Comparison of ENCODE assay signal across 6 cellular contexts in genomic region chr17:8137645-8138342, GRCh38. TPM values are rescaled to one million over a fixed set of nuclear protein-coding genes. Genes with fewer than 3 reads are reported as not detected.
DNase-seq lines count a peak whose midpoint lies in the region; TF ChIP-seq lines count a peak whose summit lies in the region.

No MANE protein-coding gene starts in this region.

- intact Hi-C loops in activated CD4-positive, alpha-beta T cell treated with anti-CD3 and anti-CD28 coated beads, Interleukin-2, amount 10 ng/mL, durations not matched to agents 24 days and 14 days (cut with micrococcal nuclease), result loop anchor here (1.0 to 5.0 kb wide), 5 partner anchors 10 to 800 kb away; no protein-coding TSS in a partner anchor

- no peaks in the 10 kb centered on the region for H3K27me3 ChIP-seq in tibial nerve

- CTCF ChIA-PET in activated CD4-positive, alpha-beta T cell treated with anti-CD3 and anti-CD28 coated beads, Interleukin-2, amount 10 ng/mL, durations not matched to agents 7 days and 5 days (lab: Charles Lee), result interaction anchor here (0.7 to 7.0 kb wide), 19 partner anchors 9 to 571 kb away, joined by 3 to 68 read pairs (median 5); partner anchors contain the start of genes ALOXE3, AURKB, HES7 and PER1

- peak; percentile 68 for DNase-seq in activated CD4-positive, alpha-beta T cell treated with anti-CD3 and anti-CD28 coated beads, Interleukin-2, amount 10 ng/mL, durations not matched to agents 24 days and 14 days
- DNase-seq in activated CD4-positive, alpha-beta T cell treated with anti-CD3 and anti-CD28 coated beads, Interleukin-2, amount 10 ng/mL, durations not matched to agents 7 days and 5 days, result no peak
- DNase-seq in fibroblast of pulmonary artery (ENCODE audit: low read depth), result no peak
- peak in 1 of 2 donors; percentile 22 for DNase-seq in tibial nerve (ENCODE audit: low spot score in 2 of 2)
- DNase-seq in stimulated activated CD4-positive, alpha-beta T cell treated with anti-CD3 and anti-CD28 coated beads, Interleukin-4, amount 100 ng/mL, for 1 hour, result no peak
- DNase-seq in midbrain (lab: John Stamatoyannopoulos, UW), result no peak

- H3K9me3 ChIP-seq in tibial nerve, result no peaks in the 10 kb centered on the region

- H3K27ac ChIP-seq in tibial nerve, result peak overlapping the region; percentile 85 to 100 (median 92)

- H3K27me3 Mint-ChIP-seq in activated CD4-positive, alpha-beta T cell treated with anti-CD3 and anti-CD28 coated beads, Interleukin-2, amount 10 ng/mL, durations not matched to agents 24 days and 14 days, result peaks cover 5% of the 10 kb centered on the region
- H3K27me3 Mint-ChIP-seq in activated CD4-positive, alpha-beta T cell treated with anti-CD3 and anti-CD28 coated beads, Interleukin-2, amount 10 ng/mL, durations not matched to agents 7 days and 5 days, result peaks cover 5% of the 10 kb centered on the region

- TF ChIP-seq EP300 in tibial nerve (IDR thresholded peaks at IDR 0.05), result no peak

- peaks cover 7 to 34% (median 24%) of the 10 kb centered on the region in 3 donors for H3K36me3 ChIP-seq in tibial nerve

- H3K4me3 ChIP-seq in fibroblast of pulmonary artery (replicated peaks; ENCODE audit: low read depth, low read length) (peak overlapping the region; percentile 39), tibial nerve (peak overlapping the region in 2 of 4 donors; percentile 35)

- H3K27ac Mint-ChIP-seq in activated CD4-positive, alpha-beta T cell treated with anti-CD3 and anti-CD28 coated beads, Interleukin-2, amount 10 ng/mL, durations not matched to agents 24 days and 14 days, result no peak overlapping the region
- no peak overlapping the region for H3K27ac Mint-ChIP-seq in activated CD4-positive, alpha-beta T cell treated with anti-CD3 and anti-CD28 coated beads, Interleukin-2, amount 10 ng/mL, durations not matched to agents 7 days and 5 days

- POLR2A ChIA-PET in activated CD4-positive, alpha-beta T cell treated with anti-CD3 and anti-CD28 coated beads, Interleukin-2, amount 10 ng/mL, durations not matched to agents 7 days and 5 days (lab: Charles Lee), result interaction anchor here (0.6 to 1.0 kb wide), 2 partner anchors 36 to 46 kb away, joined by 3 to 4 read pairs; no protein-coding TSS in a partner anchor

- H3K4me1 Mint-ChIP-seq in activated CD4-positive, alpha-beta T cell treated with anti-CD3 and anti-CD28 coated beads, Interleukin-2, amount 10 ng/mL, durations not matched to agents 24 days and 14 days, result peaks cover 4% of the 10 kb centered on the region
- peaks cover 2% of the 10 kb centered on the region for H3K4me1 Mint-ChIP-seq in activated CD4-positive, alpha-beta T cell treated with anti-CD3 and anti-CD28 coated beads, Interleukin-2, amount 10 ng/mL, durations not matched to agents 7 days and 5 days

- H3K9me3 Mint-ChIP-seq in activated CD4-positive, alpha-beta T cell treated with anti-CD3 and anti-CD28 coated beads, Interleukin-2, amount 10 ng/mL, durations not matched to agents 24 days and 14 days, result no peaks in the 10 kb centered on the region
- H3K9me3 Mint-ChIP-seq in activated CD4-positive, alpha-beta T cell treated with anti-CD3 and anti-CD28 coated beads, Interleukin-2, amount 10 ng/mL, durations not matched to agents 7 days and 5 days, result no peaks in the 10 kb centered on the region

- no peak overlapping the region for H3K4me3 Mint-ChIP-seq in activated CD4-positive, alpha-beta T cell treated with anti-CD3 and anti-CD28 coated beads, Interleukin-2, amount 10 ng/mL, durations not matched to agents 24 days and 14 days
- no peak overlapping the region for H3K4me3 Mint-ChIP-seq in activated CD4-positive, alpha-beta T cell treated with anti-CD3 and anti-CD28 coated beads, Interleukin-2, amount 10 ng/mL, durations not matched to agents 7 days and 5 days

- TF ChIP-seq POLR2A in tibial nerve (IDR thresholded peaks at IDR 0.05), result no peak

- TF ChIP-seq CTCF in fibroblast of pulmonary artery (IDR thresholded peaks at IDR 0.05; ENCODE audit: low read length, missing control alignments) (no peak), tibial nerve (IDR thresholded peaks at IDR 0.05) (no peak)

- H3K4me1 ChIP-seq in tibial nerve, result peaks cover 0 to 45% (median 9%) of the 10 kb centered on the region in 4 donors

- WGBS in tibial nerve, 2 donors, result 34 to 35% methylated on average over 21 of the region's 21 CpGs

- H3K36me3 Mint-ChIP-seq in activated CD4-positive, alpha-beta T cell treated with anti-CD3 and anti-CD28 coated beads, Interleukin-2, amount 10 ng/mL, durations not matched to agents 24 days and 14 days (ENCODE audit: low read depth), result peaks cover 23% of the 10 kb centered on the region
- H3K36me3 Mint-ChIP-seq in activated CD4-positive, alpha-beta T cell treated with anti-CD3 and anti-CD28 coated beads, Interleukin-2, amount 10 ng/mL, durations not matched to agents 7 days and 5 days (ENCODE audit: low read depth), result peaks cover 11% of the 10 kb centered on the region

RNA-seq across cellular contexts. Expression of gene HES7, which starts 13.9 kb away (rescaled TPM):
- 1.5 and 2.1 TPM in 2 replicates for total RNA-seq in activated CD4-positive, alpha-beta T cell treated with anti-CD3 and anti-CD28 coated beads, Interleukin-2, amount 10 ng/mL, durations not matched to agents 24 days and 14 days
- total RNA-seq in activated CD4-positive, alpha-beta T cell treated with anti-CD3 and anti-CD28 coated beads, Interleukin-2, amount 10 ng/mL, durations not matched to agents 7 days and 5 days, result under 1 TPM; 0.15 to 0.20 TPM
- total RNA-seq in tibial nerve, result 1 to 10 TPM in 1 of 4 donors, not detected in 3; 2.1 TPM

RNA-seq across cellular contexts. Expression of gene PER1, which starts 14.4 kb away (rescaled TPM):
- total RNA-seq in activated CD4-positive, alpha-beta T cell treated with anti-CD3 and anti-CD28 coated beads, Interleukin-2, amount 10 ng/mL, durations not matched to agents 24 days and 14 days, result 39.4 and 41.7 TPM in 2 replicates
- total RNA-seq in activated CD4-positive, alpha-beta T cell treated with anti-CD3 and anti-CD28 coated beads, Interleukin-2, amount 10 ng/mL, durations not matched to agents 7 days and 5 days, result 10 to 100 TPM; 26.9 to 28.7 TPM
- total RNA-seq in tibial nerve, result 100 to 1,000 TPM; 157 to 328 (median 204) TPM

RNA-seq across cellular contexts. Expression of gene ALOXE3, which starts 19.5 kb away (rescaled TPM):
- not detected in 2 replicates for total RNA-seq in activated CD4-positive, alpha-beta T cell treated with anti-CD3 and anti-CD28 coated beads, Interleukin-2, amount 10 ng/mL, durations not matched to agents 24 days and 14 days
- not detected for total RNA-seq in activated CD4-positive, alpha-beta T cell treated with anti-CD3 and anti-CD28 coated beads, Interleukin-2, amount 10 ng/mL, durations not matched to agents 7 days and 5 days
- not detected for total RNA-seq in tibial nerve

RNA-seq across cellular contexts. Expression of gene VAMP2, which starts 25.0 kb away (rescaled TPM):
- 45.1 and 49.6 TPM in 2 replicates for total RNA-seq in activated CD4-positive, alpha-beta T cell treated with anti-CD3 and anti-CD28 coated beads, Interleukin-2, amount 10 ng/mL, durations not matched to agents 24 days and 14 days
- 10 to 100 TPM; 71.1 to 79.1 TPM for total RNA-seq in activated CD4-positive, alpha-beta T cell treated with anti-CD3 and anti-CD28 coated beads, Interleukin-2, amount 10 ng/mL, durations not matched to agents 7 days and 5 days
- 10 to 100 TPM; 48.0 to 72.1 (median 59.0) TPM for total RNA-seq in tibial nerve

RNA-seq across cellular contexts. Expression of gene TMEM107, which starts 38.4 kb away (rescaled TPM):
- 20.9 and 21.4 TPM in 2 replicates for total RNA-seq in activated CD4-positive, alpha-beta T cell treated with anti-CD3 and anti-CD28 coated beads, Interleukin-2, amount 10 ng/mL, durations not matched to agents 24 days and 14 days
- total RNA-seq in activated CD4-positive, alpha-beta T cell treated with anti-CD3 and anti-CD28 coated beads, Interleukin-2, amount 10 ng/mL, durations not matched to agents 7 days and 5 days, result 10 to 100 TPM; 34.8 to 37.2 TPM
- 10 to 100 TPM; 28.2 to 47.1 (median 38.2) TPM for total RNA-seq in tibial nerve
